In genomic region chr4:8067945-8068894, GRCh38 we compare ENCODE assay signal across 25 cellular contexts.
"Had no signal": no experiment of that assay in that cellular context is flagged by ENCODE, and none has a peak within 500 bp of the region (broad histone marks: within the 10 kb centered on the region; RNA-seq: fewer than 3 reads in every experiment).

No MANE protein-coding gene starts in this region.

- FAIRE-seq: bronchial epithelial cell, frontal cortex, TTC549 had no signal

- H3K4me1 Mint-ChIP-seq: activated naive CD8-positive, alpha-beta T cell treated with anti-CD3 and anti-CD28 coated beads for 36 hours had no signal

- H3K27ac ChIP-seq: coronary artery, esophagus muscularis mucosa, ovary, prostate gland, vagina, WERI-Rb-1 had no signal

- ATAC-seq: activated T-cell treated with anti-CD3 and anti-CD28 coated beads, Interleukin-2, amount 50 U/mL, for 4 hours had no signal

- H3K4me2 ChIP-seq: smooth muscle cell had no signal

- H3K36me3 ChIP-seq: ovary, prostate gland, vagina, WERI-Rb-1 had no signal

- DNase-seq: activated CD4-positive, alpha-beta T cell treated with anti-CD3 and anti-CD28 coated beads for 1 hour; activated CD4-positive, alpha-beta T cell treated with anti-CD3 and anti-CD28 coated beads, Interleukin-2, amount 50 U/mL, for 1 hour; activated naive CD4-positive, alpha-beta T cell treated with Interleukin-2 at 50 U/mL for 16 hours; activated naive CD8-positive, alpha-beta T cell treated with anti-CD3 and anti-CD28 coated beads for 36 hours; activated T-cell treated with anti-CD3 and anti-CD28 coated beads, Interleukin-2, amount 50 U/mL, for 4 hours; cerebellar nuclear complex; hippocampal formation; naive B cell; ovary; stimulated activated CD4-positive, alpha-beta T cell treated with anti-CD3 and anti-CD28 coated beads, Interleukin-2, amount 100 ng/mL, for 48 hours; stimulated activated CD8-positive, alpha-beta memory T cell treated with anti-CD3 and anti-CD28 coated beads, Interleukin-4, amount 100 ng/mL, for 48 hours; stimulated activated naive B cell treated with anti-CD40 and anti-IgM and Interleukin-4, amounts not matched to agents 10 μg/mL and 1 μg/mL and 100 μg/mL, for 72 hours; T-helper 1 cell; trophoblast cell; WERI-Rb-1 had no signal

- H3K4me3 ChIP-seq: coronary artery, esophagus muscularis mucosa, lung, ovary, prostate gland, smooth muscle cell, vagina had no signal

- H3K27me3 ChIP-seq: ovary, vagina had no signal

- H3K4me1 ChIP-seq: prostate gland had no signal

- H3K27ac Mint-ChIP-seq: activated naive CD8-positive, alpha-beta T cell treated with anti-CD3 and anti-CD28 coated beads for 36 hours; activated T-helper 2 cell treated with anti-CD3 and anti-CD28 coated beads, Interferon-gamma antibody, Interleukin-2, Interleukin-4, amounts not matched to agents 10 μg/mL and 5 μg/mL and 100 μg/mL, durations not matched to agents 14 hours and 24 hours and 36 hours; naive B cell; stimulated activated naive B cell treated with anti-CD40 and anti-IgM and Interleukin-4, amounts not matched to agents 10 μg/mL and 1 μg/mL and 100 μg/mL, for 72 hours had no signal

- H3K4me3 Mint-ChIP-seq: activated naive CD8-positive, alpha-beta T cell treated with anti-CD3 and anti-CD28 coated beads for 36 hours; activated T-cell treated with anti-CD3 and anti-CD28 coated beads, Interleukin-2, amount 50 U/mL, for 4 hours; stimulated activated naive B cell treated with anti-CD40 and anti-IgM and Interleukin-4, amounts not matched to agents 10 μg/mL and 1 μg/mL and 100 μg/mL, for 72 hours had no signal

- H3K9me3 ChIP-seq: prostate gland had no signal
